1 cellular context compared by ENCODE assay signal in the genomic region with DNA sequence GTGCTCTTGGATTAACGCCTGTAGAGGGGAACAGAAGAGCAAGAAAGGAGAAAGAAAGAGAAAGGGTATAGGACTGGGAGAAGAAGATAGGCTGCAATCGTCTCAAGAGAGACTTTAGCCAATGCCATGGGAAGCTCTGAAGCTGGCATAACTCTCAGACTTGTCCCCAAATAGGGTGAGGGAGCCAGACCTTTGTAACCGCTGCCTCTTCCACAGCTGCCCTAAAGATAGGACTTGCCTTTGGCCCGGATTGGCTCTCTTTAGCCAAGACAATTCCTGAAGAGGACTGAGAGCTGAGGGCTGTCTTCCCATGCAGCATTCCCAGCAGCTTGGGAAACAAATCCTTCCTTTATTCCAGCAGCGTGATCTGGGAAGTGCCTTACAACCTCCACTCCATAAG.
TF ChIP-seq lines count a peak whose summit lies in the region.

No MANE protein-coding gene starts in this region.

TF ChIP-seq in H1, 55 proteins besides CTCF, POLR2A, EP300 and RAD21:
- TF ChIP-seq TCF12 (IDR thresholded peaks at IDR 0.05; ENCODE audit: low read depth, low read length), result no peak
- TF ChIP-seq KDM5A (IDR thresholded peaks at IDR 0.05; ENCODE audit: low read length), result no peak
- no peak for TF ChIP-seq SAP30 (IDR thresholded peaks at IDR 0.05; ENCODE audit: insufficient read depth, insufficient replicate concordance, low read length)
- TF ChIP-seq BACH1 (IDR thresholded peaks at IDR 0.05; ENCODE audit: low read length), result no peak
- no peak for TF ChIP-seq EZH2 (IDR thresholded peaks at IDR 0.05; ENCODE audit: low read depth, low read length, severe bottlenecking)
- TF ChIP-seq KDM4A (IDR thresholded peaks at IDR 0.05; ENCODE audit: low read depth, low read length, severe bottlenecking), result no peak
- TF ChIP-seq SIN3A (conservative IDR thresholded peaks at IDR 0.05 in 1 of 2, IDR thresholded peaks at IDR 0.05 in 1 of 2; ENCODE audit: low read depth in 1 of 2, low read length in 2 of 2), result no peak
- no peak for TF ChIP-seq PHF8 (conservative IDR thresholded peaks at IDR 0.05; ENCODE audit: low read depth, low read length)
- no peak for TF ChIP-seq BRCA1 (IDR thresholded peaks at IDR 0.05; ENCODE audit: low read depth, low read length)
- TF ChIP-seq HDAC6 (IDR thresholded peaks at IDR 0.05; ENCODE audit: low read depth, low read length), result no peak
- TF ChIP-seq JUND (IDR thresholded peaks at IDR 0.05; ENCODE audit: low read length), result no peak
